Comparison of ENCODE assay signal across 8 cellular contexts in genomic region chr12:1591543-1591942, GRCh38. TPM values are rescaled to one million over a fixed set of nuclear protein-coding genes. Genes with fewer than 3 reads are reported as not detected.
DNase-seq lines count a peak whose midpoint lies in the region; ATAC-seq and TF ChIP-seq lines count a peak whose summit lies in the region.

No MANE protein-coding gene starts in this region.

- H3K9ac ChIP-seq in adipocyte (ENCODE audit: low read length), result peak overlapping the region; percentile 68

- H3K4me3 ChIP-seq in heart right ventricle, result peak overlapping the region in 9 of 10 donors; percentile 86 to 98 (median 89)
- peak overlapping the region; percentile 89 for H3K4me3 ChIP-seq in adipocyte (ENCODE audit: low read length)
- H3K4me3 ChIP-seq in right lobe of liver, result peak overlapping the region in 2 of 3 donors; percentile 22 to 79

- no peaks in the 10 kb centered on the region for H3K9me3 Mint-ChIP-seq in type B pancreatic cell

- TF ChIP-seq CTCF in heart right ventricle (IDR thresholded peaks at IDR 0.05) (no peak), right lobe of liver (IDR thresholded peaks at IDR 0.05) (no peak), type B pancreatic cell (conservative IDR thresholded peaks at IDR 0.05) (no peak)

- ATAC-seq in heart right ventricle (no peak), left ventricle myocardium superior (no peak), right lobe of liver (no peak), HG02973 (IDR thresholded peaks at IDR 0.05; ENCODE audit: unreplicated experiment) (no peak)

- peak overlapping the region; percentile 91 for H3K4me3 Mint-ChIP-seq in type B pancreatic cell

- whole genome bisulfite sequencing in heart right ventricle, 2 donors, result 20 to 39% methylated on average over 4 of the region's 4 CpGs
- 24% methylated on average over 4 of the region's 4 CpGs for WGBS in right lobe of liver (ENCODE audit: insufficient coverage, low coverage, low lambda C conversion rate, missing lambda C conversion rate)

- DNase-seq in heart right ventricle (no peak), left ventricle myocardium superior (no peak), adipocyte (ENCODE audit: low read depth) (no peak), right lobe of liver (no peak), type B pancreatic cell (ENCODE audit: extremely low spot score, unreplicated experiment) (no peak), cerebellar nuclear complex (lab: John Stamatoyannopoulos, UW) (no peak), Kasumi-1 (lab: John Stamatoyannopoulos, UW) (no peak)

- H3K4me1 Mint-ChIP-seq in type B pancreatic cell (ENCODE audit: unreplicated experiment), result peaks cover 40% of the 10 kb centered on the region

- intact Hi-C loops in heart right ventricle (cut with DNase I) (loop anchor here in 1 of 10 donors (10.0 kb wide), 1 partner anchor 777 kb away; no protein-coding TSS in a partner anchor), left ventricle myocardium superior (cut with micrococcal nuclease) (no loop called here), right lobe of liver (cut with DNase I) (no loop called here)

- no peaks in the 10 kb centered on the region for H3K27me3 ChIP-seq in heart right ventricle
- no peaks in the 10 kb centered on the region for H3K27me3 ChIP-seq in adipocyte (replicated peaks; ENCODE audit: control insufficient read depth, insufficient read depth, low read length)
- no peaks in the 10 kb centered on the region for H3K27me3 ChIP-seq in right lobe of liver

- H3K27ac ChIP-seq in heart right ventricle, result peak overlapping the region in 8 of 10 donors; percentile 15 to 96 (median 91)
- no peak overlapping the region for H3K27ac ChIP-seq in right lobe of liver

- no peaks in the 10 kb centered on the region for H3K9me3 ChIP-seq in heart right ventricle
- H3K9me3 ChIP-seq in adipocyte (ENCODE audit: control insufficient read depth, low read length), result no peaks in the 10 kb centered on the region
- H3K9me3 ChIP-seq in right lobe of liver, result no peaks in the 10 kb centered on the region

- H3K36me3 ChIP-seq in heart right ventricle (peaks cover 0 to 6% (median 0%) of the 10 kb centered on the region in 9 donors), adipocyte (ENCODE audit: control insufficient read depth, insufficient read depth, low read length, severe bottlenecking) (no peaks in the 10 kb centered on the region), right lobe of liver (peaks cover 0 to 6% (median 0%) of the 10 kb centered on the region in 4 donors)

- H3K36me3 Mint-ChIP-seq in type B pancreatic cell, result peaks cover 30% of the 10 kb centered on the region

- TF ChIP-seq POLR2A in right lobe of liver (IDR thresholded peaks at IDR 0.05), result no peak

- H3K27me3 Mint-ChIP-seq in type B pancreatic cell, result peaks cover 4% of the 10 kb centered on the region

- H3K4me1 ChIP-seq in heart right ventricle (peaks cover 4 to 79% (median 70%) of the 10 kb centered on the region in 9 donors), adipocyte (ENCODE audit: control insufficient read depth, insufficient read depth, low read length) (peaks cover 62% of the 10 kb centered on the region), right lobe of liver (peaks cover 0 to 35% (median 9%) of the 10 kb centered on the region in 4 donors)

- peak overlapping the region; percentile 88 for H3K27ac Mint-ChIP-seq in type B pancreatic cell

RNA-seq across cellular contexts. Expression of gene FBXL14, which starts 2.8 kb away (rescaled TPM):
- 1 to 10 TPM; 4.8 to 8.4 (median 7.0) TPM for total RNA-seq in heart right ventricle
- 1 to 10 TPM; 1.5 to 4.4 TPM for polyA plus RNA-seq in heart right ventricle
- total RNA-seq in left ventricle myocardium superior, result 7.7 TPM
- 1 to 10 TPM; 4.7 to 6.8 (median 5.4) TPM for total RNA-seq in right lobe of liver
- 16.7 and 28.8 TPM in 2 replicates for total RNA-seq in type B pancreatic cell (ENCODE audit: low replicate concordance)

RNA-seq across cellular contexts. Expression of gene WNT5B, which starts 37.5 kb away (rescaled TPM):
- total RNA-seq in heart right ventricle, result 1 to 10 TPM in 5 of 10 donors, under 1 TPM in 5; 0.34 to 2.5 (median 1.2) TPM
- 1 to 10 TPM; 1.6 to 2.4 TPM for polyA plus RNA-seq in heart right ventricle
- total RNA-seq in left ventricle myocardium superior, result 2.4 TPM
- 1 to 10 TPM in 4 of 6 experiments, under 1 TPM in 2; 0.43 to 8.1 (median 1.5) TPM for total RNA-seq in right lobe of liver
- total RNA-seq in type B pancreatic cell (ENCODE audit: low replicate concordance), result 11.3 and 42.9 TPM in 2 replicates

Comparison
In these comparisons a context has a peak if more than half of its experiments do, and no peak if none do; other contexts are left out.
1. H3K27ac ChIP-seq: peak in heart right ventricle (8 of 10); none in right lobe of liver (0 of 3).
2. Peak in every context shown above with its lines, with median percentiles within 50 percentile points of each other: H3K4me3 ChIP-seq.